ENCODE assay signal across 8 cellular contexts in the genomic region with DNA sequence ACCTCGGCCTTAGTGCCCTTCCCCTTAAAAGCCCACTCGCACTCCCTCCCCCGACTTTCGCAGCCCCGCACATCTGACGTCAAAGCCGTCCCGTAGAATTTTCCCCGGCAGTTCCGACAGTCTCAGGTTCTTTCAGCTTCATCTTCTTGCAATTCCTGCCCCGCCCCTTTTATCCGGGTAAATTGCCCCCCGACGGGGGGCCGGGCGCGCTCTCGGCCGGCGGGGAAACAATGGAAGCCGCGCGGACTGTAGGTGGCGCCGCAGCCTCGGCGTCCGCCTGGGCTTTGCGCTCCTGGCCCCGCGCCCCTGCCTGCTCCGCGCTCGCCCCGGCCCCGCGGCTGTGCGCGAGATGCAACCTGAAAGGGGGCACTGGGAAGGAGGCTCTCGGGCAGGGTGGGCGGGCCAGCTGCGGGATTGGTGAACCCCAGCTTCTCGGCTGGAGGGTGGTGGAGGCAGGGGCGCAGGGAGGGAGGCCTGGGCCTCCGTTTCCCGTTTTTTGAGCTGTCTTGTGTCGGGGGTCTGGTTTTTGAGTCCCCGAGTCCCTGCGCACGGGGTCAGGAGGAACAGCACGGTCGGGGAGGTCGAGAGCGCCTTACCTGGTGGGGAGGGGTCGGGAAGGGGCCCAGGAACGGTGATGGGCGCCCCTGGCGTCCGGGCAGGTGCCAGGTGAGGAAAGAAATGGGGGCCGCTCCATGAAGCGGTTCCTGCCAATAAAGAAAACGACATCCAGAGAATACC. TPM values are rescaled to one million over a fixed set of nuclear protein-coding genes. Genes with fewer than 3 reads are reported as not detected.
DNase-seq lines count a peak whose midpoint lies in the region; ATAC-seq and FAIRE-seq lines count a peak whose summit lies in the region.

No MANE protein-coding gene starts in this region.

- H3K36me3 Mint-ChIP-seq in activated naive CD4-positive, alpha-beta T cell treated with anti-CD3 and anti-CD28 coated beads, Interleukin-2, amount 10 ng/mL, durations not matched to agents 7 days and 5 days, result no peaks in the 10 kb centered on the region
- H3K36me3 Mint-ChIP-seq in naive thymus-derived CD4-positive, alpha-beta T cell, result no peaks in the 10 kb centered on the region

- no peak overlapping the region for H3K4me3 ChIP-seq in naive thymus-derived CD4-positive, alpha-beta T cell (ENCODE audit: low read length)

- intact Hi-C loops in naive thymus-derived CD4-positive, alpha-beta T cell (cut with micrococcal nuclease), result loop anchor here in 1 of 2 donors (5.0 to 10.0 kb wide), 2 partner anchors 62 to 120 kb away; partner anchors contain the start of gene CCND1

- H3K27ac Mint-ChIP-seq in activated naive CD4-positive, alpha-beta T cell treated with anti-CD3 and anti-CD28 coated beads, Interleukin-2, amount 10 ng/mL, durations not matched to agents 7 days and 5 days, result peak overlapping the region; percentile 26
- H3K27ac Mint-ChIP-seq in naive thymus-derived CD4-positive, alpha-beta T cell, result no peak overlapping the region

- H3K4me1 ChIP-seq in naive thymus-derived CD4-positive, alpha-beta T cell (ENCODE audit: control insufficient read depth in 2 of 2, insufficient read depth in 2 of 2, low read length in 2 of 2), result no peaks in the 10 kb centered on the region

- FAIRE-seq in frontal cortex (lab: Jason Lieb, UNC), result no peak

- no peaks in the 10 kb centered on the region for H3K36me3 ChIP-seq in naive thymus-derived CD4-positive, alpha-beta T cell (ENCODE audit: control insufficient read depth in 2 of 3, insufficient read depth in 3 of 3, low read length in 3 of 3)

- no peaks in the 10 kb centered on the region for H3K9me3 Mint-ChIP-seq in activated naive CD4-positive, alpha-beta T cell treated with anti-CD3 and anti-CD28 coated beads, Interleukin-2, amount 10 ng/mL, durations not matched to agents 7 days and 5 days
- peaks cover 0 to 4% (median 0%) of the 10 kb centered on the region in 11 donors for H3K9me3 Mint-ChIP-seq in naive thymus-derived CD4-positive, alpha-beta T cell

- peaks cover 88% of the 10 kb centered on the region for H3K27me3 Mint-ChIP-seq in activated naive CD4-positive, alpha-beta T cell treated with anti-CD3 and anti-CD28 coated beads, Interleukin-2, amount 10 ng/mL, durations not matched to agents 7 days and 5 days
- H3K27me3 Mint-ChIP-seq in naive thymus-derived CD4-positive, alpha-beta T cell, result peaks cover 33 to 63% (median 47%) of the 10 kb centered on the region in 5 donors

- no peak for DNase-seq in activated naive CD4-positive, alpha-beta T cell treated with anti-CD3 and anti-CD28 coated beads, Interleukin-2, amount 10 ng/mL, durations not matched to agents 7 days and 5 days
- no peak for DNase-seq in activated naive CD4-positive, alpha-beta T cell (lab: John Stamatoyannopoulos, UW)
- DNase-seq in RPMI8226 (peak; percentile 49), frontal cortex (ENCODE audit: low spot score in 2 of 2) (peak; percentile 41 to 53), HT-29 (ENCODE audit: low spot score) (no peak)
- peak; percentile 36 for DNase-seq in stimulated activated CD8-positive, alpha-beta memory T cell treated with anti-CD3 and anti-CD28 coated beads, Interleukin-4, amount 100 ng/mL, for 48 hours
- DNase-seq in naive thymus-derived CD4-positive, alpha-beta T cell, result no peak

- no peak for ATAC-seq in naive thymus-derived CD4-positive, alpha-beta T cell
- no peak for ATAC-seq in GM18868 (IDR thresholded peaks at IDR 0.05; ENCODE audit: unreplicated experiment)

- no peak overlapping the region for H3K27ac ChIP-seq in naive thymus-derived CD4-positive, alpha-beta T cell (ENCODE audit: low read depth, low read length)

- no peaks in the 10 kb centered on the region for H3K9me3 ChIP-seq in naive thymus-derived CD4-positive, alpha-beta T cell (ENCODE audit: control insufficient read depth in 2 of 3, low read length in 3 of 3)

- H3K4me3 Mint-ChIP-seq in activated naive CD4-positive, alpha-beta T cell treated with anti-CD3 and anti-CD28 coated beads, Interleukin-2, amount 10 ng/mL, durations not matched to agents 7 days and 5 days, result no peak overlapping the region
- H3K4me3 Mint-ChIP-seq in naive thymus-derived CD4-positive, alpha-beta T cell, result peak overlapping the region in 5 of 10 donors; percentile 38 to 76 (median 60)

- peaks cover 12% of the 10 kb centered on the region for H3K4me1 Mint-ChIP-seq in activated naive CD4-positive, alpha-beta T cell treated with anti-CD3 and anti-CD28 coated beads, Interleukin-2, amount 10 ng/mL, durations not matched to agents 7 days and 5 days
- peaks cover 0 to 19% (median 13%) of the 10 kb centered on the region in 7 donors for H3K4me1 Mint-ChIP-seq in naive thymus-derived CD4-positive, alpha-beta T cell

- H3K27me3 ChIP-seq in naive thymus-derived CD4-positive, alpha-beta T cell (ENCODE audit: control insufficient read depth in 2 of 2, insufficient read depth in 2 of 2, low read length in 2 of 2), result peaks cover 0 to 10% of the 10 kb centered on the region in 2 donors

- POLR2A ChIA-PET in naive thymus-derived CD4-positive, alpha-beta T cell (lab: Charles Lee), result no interaction called here

- CTCF ChIA-PET in activated naive CD4-positive, alpha-beta T cell treated with anti-CD3 and anti-CD28 coated beads, Interleukin-2, amount 10 ng/mL, durations not matched to agents 7 days and 5 days (lab: Charles Lee), result no interaction called here
- CTCF ChIA-PET in naive thymus-derived CD4-positive, alpha-beta T cell (lab: Charles Lee), result no interaction called here

RNA-seq across cellular contexts. Expression of gene FGF19, which starts 0.9 kb away (rescaled TPM):
- not detected for total RNA-seq in frontal cortex
- total RNA-seq in naive thymus-derived CD4-positive, alpha-beta T cell, result not detected
- polyA plus RNA-seq in naive thymus-derived CD4-positive, alpha-beta T cell, result not detected
- 117 and 131 TPM in 2 replicates for total RNA-seq in HT-29 (2014; rRNA removed; shearing (Covaris generic))

RNA-seq across cellular contexts. Expression of gene LTO1, which starts 29.5 kb away (rescaled TPM):
- 17.1 TPM for total RNA-seq in frontal cortex
- 10 to 100 TPM; 32.8 to 75.6 (median 55.1) TPM for total RNA-seq in naive thymus-derived CD4-positive, alpha-beta T cell
- 10 to 100 TPM; 19.1 to 21.3 TPM for polyA plus RNA-seq in naive thymus-derived CD4-positive, alpha-beta T cell
- 31.7 and 40.1 TPM in 2 replicates for total RNA-seq in HT-29 (2014; rRNA removed; shearing (Covaris generic))

Comparison
In these comparisons a context has a peak if more than half of its experiments do, and no peak if none do; other contexts are left out.
1. DNase-seq: peak in RPMI8226 (single experiment), frontal cortex (2 of 2) and stimulated activated CD8-positive, alpha-beta memory T cell treated with anti-CD3 and anti-CD28 coated beads, Interleukin-4, amount 100 ng/mL, for 48 hours (single experiment); none in activated naive CD4-positive, alpha-beta T cell treated with anti-CD3 and anti-CD28 coated beads, Interleukin-2, amount 10 ng/mL, durations not matched to agents 7 days and 5 days (single experiment), activated naive CD4-positive, alpha-beta T cell (0 of 4), naive thymus-derived CD4-positive, alpha-beta T cell (0 of 9) and HT-29 (single experiment).
2. RNA of gene FGF19, which starts 0.9 kb away (total RNA-seq): 117 to 131 TPM in HT-29; not detected in frontal cortex (single experiment) and not detected in naive thymus-derived CD4-positive, alpha-beta T cell; every median in the first group is over 100 times any median in the second.